8 cellular contexts compared by ENCODE assay signal in genomic region chr9:130172161-130172857, GRCh38. TPM values are rescaled to one million over a fixed set of nuclear protein-coding genes. Genes with fewer than 3 reads are reported as not detected.
DNase-seq lines count a peak whose midpoint lies in the region; ATAC-seq and TF ChIP-seq lines count a peak whose summit lies in the region.

Gene NCS1 (plus strand): TSS chr9:130172404. CDS start chr9:130172664, 260 bp downstream.

- H3K9me3 ChIP-seq in endocrine pancreas (ENCODE audit: control insufficient read depth, low read length) (no peaks in the 10 kb centered on the region), lower lobe of right lung (no peaks in the 10 kb centered on the region)

- POLR2A ChIA-PET in activated CD8-positive, alpha-beta memory T cell treated with anti-CD3 and anti-CD28 coated beads for 36 hours (lab: Charles Lee), result interaction anchor here (0.7 kb wide), 1 partner anchor 204 kb away, joined by 3 read pairs; no protein-coding TSS in a partner anchor

- no peak for TF ChIP-seq CTCF in lower lobe of right lung (IDR thresholded peaks at IDR 0.05)

- H3K4me1 ChIP-seq in endocrine pancreas (ENCODE audit: control insufficient read depth, insufficient read depth, low read length) (no peaks in the 10 kb centered on the region), lower lobe of right lung (peaks cover 11% of the 10 kb centered on the region)

- H3K36me3 ChIP-seq in endocrine pancreas (ENCODE audit: control insufficient read depth, insufficient read depth, low read length), result no peaks in the 10 kb centered on the region
- H3K36me3 ChIP-seq in lower lobe of right lung, result no peaks in the 10 kb centered on the region

- ATAC-seq in lower lobe of right lung, result peak; percentile 84 to 88
- ATAC-seq in GM19455 (IDR thresholded peaks at IDR 0.05; ENCODE audit: unreplicated experiment), result no peak
- no peak for ATAC-seq in GM18870 (IDR thresholded peaks at IDR 0.05; ENCODE audit: unreplicated experiment)

- intact Hi-C loops in lower lobe of right lung (cut with DNase I), result no loop called here

- no peak within 1 kb of the TSS for H3K4me3 ChIP-seq in endocrine pancreas (ENCODE audit: control insufficient read depth, insufficient read depth, low read length)
- H3K4me3 ChIP-seq in lower lobe of right lung, result peak within 1 kb of the TSS; percentile 49

- CTCF ChIA-PET in activated CD8-positive, alpha-beta memory T cell treated with anti-CD3 and anti-CD28 coated beads for 36 hours (lab: Charles Lee), result no interaction called here

- H3K27ac ChIP-seq in lower lobe of right lung, result no peak within 1 kb of the TSS

- no peaks in the 10 kb centered on the region for H3K27me3 ChIP-seq in endocrine pancreas (ENCODE audit: control insufficient read depth, insufficient read depth, low read length)
- H3K27me3 ChIP-seq in lower lobe of right lung (ENCODE audit: low read depth), result peaks cover 11% of the 10 kb centered on the region

- peak; percentile 74 for DNase-seq in EL
- peak; percentile 68 for DNase-seq in NCI-H2196 (lab: John Stamatoyannopoulos, UW; ENCODE audit: unreplicated experiment)
- peak; percentile 75 for DNase-seq in lower lobe of right lung
- peak in 2 of 3 donors; percentile 16 to 45 for DNase-seq in stimulated activated CD4-positive, alpha-beta T cell treated with anti-CD3 and anti-CD28 coated beads, TNF-alpha, amount 100 ng/mL, for 1 hour (ENCODE audit: low read depth in 3 of 3, low spot score in 1 of 3)

- peak within 1 kb of the TSS; percentile 8 for H3K9ac ChIP-seq in endocrine pancreas (ENCODE audit: control insufficient read depth, insufficient read depth, low read length)

RNA-seq across cellular contexts. Expression of gene NCS1, which starts in this region (rescaled TPM):
- total RNA-seq in activated CD8-positive, alpha-beta memory T cell treated with anti-CD3 and anti-CD28 coated beads for 36 hours, result 10 to 100 TPM; 19.2 to 21.8 TPM
- total RNA-seq in lower lobe of right lung, result 7.0 TPM

Comparison
In these comparisons a context has a peak if more than half of its experiments do, and no peak if none do; other contexts are left out.
1. ATAC-seq: peak in lower lobe of right lung (2 of 2); none in GM19455 (single experiment) and GM18870 (single experiment).
2. Peak in every context shown above with its lines, with median percentiles within 50 percentile points of each other: DNase-seq.